In genomic region chr4:38190717-38191178, GRCh38 we compare ENCODE assay signal across 9 cellular contexts.
DNase-seq lines count a peak whose midpoint lies in the region; ATAC-seq, FAIRE-seq and TF ChIP-seq lines count a peak whose summit lies in the region.
"Had no signal": no experiment of that assay in that cellular context is flagged by ENCODE, and none has a peak within 500 bp of the region (broad histone marks: within the 10 kb centered on the region; RNA-seq: fewer than 3 reads in every experiment).

No MANE protein-coding gene starts in this region.

- H2AFZ ChIP-seq in fibroblast of lung (ENCODE audit: low read length) (peak overlapping the region; percentile 9), neural progenitor cell (replicated peaks) (no peak overlapping the region)

- no peaks in the 10 kb centered on the region for H4K20me1 ChIP-seq in fibroblast of lung (ENCODE audit: control insufficient read depth, extremely low read depth, insufficient read depth, low read length)
- H4K20me1 ChIP-seq in neural progenitor cell (ENCODE audit: low read depth): no peaks in the 10 kb centered on the region

- H3K9me3 ChIP-seq in fibroblast of lung (ENCODE audit: control insufficient read depth, insufficient read depth, low read depth, low read length) (no peaks in the 10 kb centered on the region), neural progenitor cell (ENCODE audit: low read depth) (no peaks in the 10 kb centered on the region)

- peak; percentile 22 for FAIRE-seq in RCC 7860 (lab: Jason Lieb, UNC)

- H3K27ac ChIP-seq in fibroblast of lung (ENCODE audit: insufficient read depth, low read length) (peak overlapping the region; percentile 70), neural progenitor cell (no peak overlapping the region)

- H3K27ac Mint-ChIP-seq in neural progenitor cell: no peak overlapping the region
- H3K27ac Mint-ChIP-seq: activated CD4-positive, alpha-beta T cell treated with anti-CD3 and anti-CD28 coated beads, Interleukin-2, amount 10 ng/mL, durations not matched to agents 7 days and 5 days had no signal

- H3K4me1 ChIP-seq in fibroblast of lung (ENCODE audit: control insufficient read depth, extremely low read depth, insufficient read depth, low read length) (peaks cover 21% of the 10 kb centered on the region), neural progenitor cell (peaks cover 9% of the 10 kb centered on the region)

- no peaks in the 10 kb centered on the region for H3K27me3 ChIP-seq in fibroblast of lung (ENCODE audit: control insufficient read depth, insufficient read depth, low read length)
- no peaks in the 10 kb centered on the region for H3K27me3 ChIP-seq in neural progenitor cell

- peak overlapping the region; percentile 11 for H3K4me2 ChIP-seq in fibroblast of lung (ENCODE audit: extremely low read depth, insufficient read depth, low read length)
- no peak overlapping the region for H3K4me2 ChIP-seq in neural progenitor cell

- H3K4me3 ChIP-seq in AG10803 (ENCODE audit: low read length) (no peak overlapping the region), fibroblast of lung (replicated peaks in 1 of 4; ENCODE audit: control extremely low read depth in 1 of 4, insufficient read depth in 1 of 4, low read depth in 3 of 4, low read length in 4 of 4) (no peak overlapping the region), neural progenitor cell (no peak overlapping the region)

- H3K79me2 ChIP-seq in fibroblast of lung (ENCODE audit: control insufficient read depth, insufficient read depth, low read length): no peaks in the 10 kb centered on the region
- no peaks in the 10 kb centered on the region for H3K79me2 ChIP-seq in neural progenitor cell (ENCODE audit: low read depth)

- H3K9ac ChIP-seq in fibroblast of lung (ENCODE audit: insufficient read depth, low read length) (no peak overlapping the region), neural progenitor cell (no peak overlapping the region)

- peaks cover 4% of the 10 kb centered on the region for H3F3A ChIP-seq in neural progenitor cell (ENCODE audit: low read depth)

- DNase-seq in AG10803 (ENCODE audit: low read depth) (peak; percentile 67), RCC 7860 (ENCODE audit: low spot score) (peak; percentile 49), fibroblast of lung (ENCODE audit: low read depth in 2 of 2) (peak; percentile 81 to 90), neural progenitor cell (ENCODE audit: low spot score) (peak; percentile 10), islet precursor cell (no peak), G401 (ENCODE audit: low spot score) (no peak)
- DNase-seq: activated CD4-positive, alpha-beta T cell treated with anti-CD3 and anti-CD28 coated beads, Interleukin-2, amount 10 ng/mL, durations not matched to agents 7 days and 5 days had no signal

- H3K9me3 Mint-ChIP-seq in neural progenitor cell: peaks cover 2% of the 10 kb centered on the region
- H3K9me3 Mint-ChIP-seq: activated CD4-positive, alpha-beta T cell treated with anti-CD3 and anti-CD28 coated beads, Interleukin-2, amount 10 ng/mL, durations not matched to agents 7 days and 5 days had no signal

- peaks cover 11% of the 10 kb centered on the region for H3K4me1 Mint-ChIP-seq in neural progenitor cell
- H3K4me1 Mint-ChIP-seq: activated CD4-positive, alpha-beta T cell treated with anti-CD3 and anti-CD28 coated beads, Interleukin-2, amount 10 ng/mL, durations not matched to agents 7 days and 5 days had no signal

- no peaks in the 10 kb centered on the region for H3K36me3 Mint-ChIP-seq in neural progenitor cell

- TF ChIP-seq CTCF in AG10803 (conservative IDR thresholded peaks at IDR 0.05; ENCODE audit: low read length): no peak
- no peak for TF ChIP-seq CTCF in fibroblast of lung (conservative IDR thresholded peaks at IDR 0.05 in 1 of 2, IDR thresholded peaks at IDR 0.05 in 1 of 2; ENCODE audit: low read depth in 1 of 2, low read length in 2 of 2)
- no peak for TF ChIP-seq CTCF in neural progenitor cell (IDR thresholded peaks at IDR 0.05)

- ATAC-seq in HG03196 (IDR thresholded peaks at IDR 0.05; ENCODE audit: unreplicated experiment): no peak
- no peak for ATAC-seq in GM21360 (IDR thresholded peaks at IDR 0.05; ENCODE audit: unreplicated experiment)

- in situ Hi-C loops in G401 (cut with HindIII; ENCODE audit: low sequenced_read_pairs): no loop called here

- H3K27me3 Mint-ChIP-seq in neural progenitor cell (ENCODE audit: insufficient read depth, low read depth): no peaks in the 10 kb centered on the region

- H3K4me3 Mint-ChIP-seq in neural progenitor cell: no peak overlapping the region
- H3K4me3 Mint-ChIP-seq: activated CD4-positive, alpha-beta T cell treated with anti-CD3 and anti-CD28 coated beads, Interleukin-2, amount 10 ng/mL, durations not matched to agents 7 days and 5 days had no signal

- H3K36me3 ChIP-seq in fibroblast of lung (ENCODE audit: control insufficient read depth, insufficient read depth, low read length): no peaks in the 10 kb centered on the region
- no peaks in the 10 kb centered on the region for H3K36me3 ChIP-seq in neural progenitor cell

Comparison
In these comparisons a context has a peak if more than half of its experiments do, and no peak if none do; other contexts are left out.
1. DNase-seq: peak in AG10803 (single experiment), RCC 7860 (single experiment), fibroblast of lung (2 of 2) and neural progenitor cell (single experiment); none in islet precursor cell (single experiment) and G401 (single experiment).